In the genomic region with DNA sequence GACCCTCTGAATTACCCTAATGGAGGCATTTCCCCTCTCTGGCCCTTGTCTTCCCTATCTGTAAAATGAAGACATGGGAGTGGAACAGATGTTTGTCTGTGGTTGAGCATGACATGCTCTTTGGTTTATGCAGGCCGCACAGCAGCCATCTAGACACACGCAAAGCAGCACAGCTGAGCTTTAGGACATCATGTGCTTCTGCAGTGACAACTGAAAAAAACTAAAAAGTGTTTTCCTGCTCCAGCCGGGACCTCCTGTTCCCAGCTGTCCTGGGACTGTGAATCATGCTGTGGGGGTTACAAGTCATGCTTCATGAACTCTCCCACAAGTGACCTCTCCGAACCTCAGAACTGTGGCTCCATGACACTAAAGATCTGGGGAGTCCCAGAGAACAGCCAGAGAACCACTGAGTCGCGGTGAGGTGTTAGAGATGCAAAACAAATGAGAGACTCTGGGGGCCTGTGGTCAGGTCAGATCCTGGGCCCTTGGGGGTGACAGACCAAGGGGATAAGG, we compare ENCODE assay signal across 9 cellular contexts. TPM values are rescaled to one million over a fixed set of nuclear protein-coding genes. Genes with fewer than 3 reads are reported as not detected.
DNase-seq lines count a peak whose midpoint lies in the region; ATAC-seq, FAIRE-seq and TF ChIP-seq lines count a peak whose summit lies in the region.
"Had no signal": no experiment of that assay in that cellular context is flagged by ENCODE, and none has a peak within 500 bp of the region (broad histone marks: within the 10 kb centered on the region; RNA-seq: fewer than 3 reads in every experiment).

No MANE protein-coding gene starts in this region.

- intact Hi-C loops in Panc1 (cut with micrococcal nuclease; ENCODE audit: unreplicated experiment), result no loop called here
- intact Hi-C loops in dorsolateral prefrontal cortex (cut with DNase I), result no loop called here

- H3K36me3 ChIP-seq in Panc1 (ENCODE audit: control insufficient read depth, insufficient read depth, low read length), result peaks cover 2% of the 10 kb centered on the region; the same call in 1 of the 2 replicates
- no peaks in the 10 kb centered on the region for H3K36me3 ChIP-seq in neutrophil

- no TSS peak for BruUV-seq in Panc1 (replicated peaks; lab: Mats Ljungman, UMichigan)

- POLR2A ChIA-PET in Panc1 (lab: Charles Lee), result interaction anchor here (0.7 kb wide), 1 partner anchor 17 kb away, joined by 3 read pairs; no protein-coding TSS in a partner anchor

- DNase-seq in NOMO-1 treated with DMSO at 0.1 percent for 48 hours (lab: John Stamatoyannopoulos, UW; ENCODE audit: unreplicated experiment) (peak; percentile 29), NOMO-1 treated with dmso at 0.1 percent for 144 hours (lab: John Stamatoyannopoulos, UW; ENCODE audit: unreplicated experiment) (no peak), Panc1 (ENCODE audit: low read depth, low spot score) (no peak), dorsolateral prefrontal cortex (no peak), H54 (ENCODE audit: insufficient read length, low spot score) (no peak), NCI-H526 (lab: John Stamatoyannopoulos, UW) (no peak)

- H3K27me3 ChIP-seq in Panc1 (ENCODE audit: control insufficient read depth, insufficient read depth, low read length) (no peaks in the 10 kb centered on the region), dorsolateral prefrontal cortex (peaks cover 0 to 21% (median 0%) of the 10 kb centered on the region in 45 donors), neutrophil (no peaks in the 10 kb centered on the region)

- FAIRE-seq in H54 (lab: Jason Lieb, UNC), result no peak
- FAIRE-seq: A204.1 had no signal

- H3K4me3 ChIP-seq in Panc1 (ENCODE audit: low read depth in 2 of 2, low read length in 2 of 2) (peak overlapping the region; percentile 87 to 88), dorsolateral prefrontal cortex (peak overlapping the region in 50 of 59 donors; percentile 5 to 85 (median 72)), neutrophil (ENCODE audit: low read depth in 1 of 2, low read length in 1 of 2) (peak overlapping the region; percentile 77 to 93)

- TF ChIP-seq CTCF in Panc1 (IDR thresholded peaks at IDR 0.05), result no peak
- no peak for TF ChIP-seq CTCF in dorsolateral prefrontal cortex (IDR thresholded peaks at IDR 0.05 in 54 of 56, conservative IDR thresholded peaks at IDR 0.05 in 2 of 56; ENCODE audit: low read depth in 1 of 56, partially characterized antibody in 56 of 56)
- no peak for TF ChIP-seq CTCF in neutrophil (IDR thresholded peaks at IDR 0.05)

- H3K4me1 ChIP-seq in Panc1 (ENCODE audit: control insufficient read depth, insufficient read depth, low read length) (peaks cover 60% of the 10 kb centered on the region), neutrophil (ENCODE audit: control insufficient read depth in 1 of 2, insufficient read depth in 1 of 2, low read depth in 1 of 2, low read length in 1 of 2) (peaks cover 65% of the 10 kb centered on the region in 2 experiments)

- H3K9me3 ChIP-seq in Panc1 (ENCODE audit: control insufficient read depth, insufficient read depth, low read depth, low read length) (no peaks in the 10 kb centered on the region), neutrophil (no peaks in the 10 kb centered on the region)

- ATAC-seq in HG02642 (IDR thresholded peaks at IDR 0.05; ENCODE audit: poor library complexity, unreplicated experiment) (peak; percentile 62), Panc1 (no peak)

- in situ Hi-C loops in Panc1 (cut with HindIII; ENCODE audit: low pct_unique_long_range_greater_than_20kb, low sequenced_read_pairs), result no loop called here

- CTCF ChIA-PET in Panc1 (lab: Charles Lee), result interaction anchor here (0.6 to 0.9 kb wide), 2 partner anchors 19 to 385 kb away, joined by 4 to 5 read pairs; no protein-coding TSS in a partner anchor

- H3K27ac ChIP-seq in Panc1 (ENCODE audit: low read length), result peak overlapping the region; percentile 86
- H3K27ac ChIP-seq in dorsolateral prefrontal cortex, result peak overlapping the region in 48 of 59 donors; percentile 23 to 92 (median 77)
- peak overlapping the region; percentile 75 for H3K27ac ChIP-seq in neutrophil

- TF ChIP-seq POLR2A in H54 (IDR thresholded peaks at IDR 0.05; ENCODE audit: low read depth, low read length), result no peak

RNA-seq across cellular contexts. Expression of a gene that starts 1.7 kb away (rescaled TPM):
- total RNA-seq in Panc1 (2021; ENCODE audit: unreplicated experiment) (55.2 TPM), dorsolateral prefrontal cortex (10 to 100 TPM in 38 of 120 experiments, 1 to 10 TPM in 82; 4.2 to 37.5 (median 8.9) TPM)
- 75.0 TPM for polyA plus RNA-seq in Panc1 (2012; ENCODE audit: insufficient read length)

RNA-seq across cellular contexts. Expression of a gene that starts 21.4 kb away (rescaled TPM):
- total RNA-seq in Panc1 (2021; ENCODE audit: unreplicated experiment) (66.8 TPM), dorsolateral prefrontal cortex (100 to 1,000 TPM in 28 of 120 experiments, 10 to 100 TPM in 92; 75.7 to 114 (median 94.9) TPM)
- 33.5 TPM for polyA plus RNA-seq in Panc1 (2012; ENCODE audit: insufficient read length)
